In the genomic region with DNA sequence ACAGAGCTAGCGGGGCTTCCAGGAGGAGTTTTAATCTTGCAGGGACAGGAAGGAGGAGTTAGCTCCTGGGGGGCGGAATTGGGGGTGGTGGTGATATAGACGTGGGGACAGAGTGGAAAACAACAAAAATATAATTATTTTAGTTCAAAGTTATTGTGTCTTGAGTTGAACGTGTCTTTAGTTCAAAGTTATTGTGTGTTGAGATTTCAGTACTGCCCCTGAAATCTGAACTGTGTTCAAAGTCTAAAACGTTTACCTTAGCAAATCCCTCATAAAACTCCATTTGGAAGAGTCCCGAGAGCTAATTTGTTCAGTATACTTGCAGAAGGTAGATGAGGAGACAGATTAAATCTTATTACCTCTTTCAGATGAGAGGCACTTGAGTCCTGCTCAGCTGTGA, we compare ENCODE assay signal across 8 cellular contexts.
A peak's percentile ranks its signal among the peaks of the same experiment; 100 is the strongest.
DNase-seq lines count a peak whose midpoint lies in the region; ATAC-seq and TF ChIP-seq lines count a peak whose summit lies in the region.
"Not testable (repeated sequence)": the region's sequence is repeated elsewhere in the genome, so short reads cannot be mapped to it uniquely, and the experiment has no call there.

No MANE protein-coding gene starts in this region.

- not testable (repeated sequence) for H3K9me3 Mint-ChIP-seq in WTC11; activated naive CD8-positive, alpha-beta T cell treated with anti-CD3 and anti-CD28 coated beads, Interleukin-2, amount 50 U/mL, for 24 hours; stimulated activated memory B cell treated with anti-CD40 and anti-IgM and Interleukin-4, amounts not matched to agents 10 μg/mL and 1 μg/mL and 100 μg/mL, for 72 hours

- peak overlapping the region in 3 of 4 donors; percentile 85 to 88 (median 88) for H3K27ac ChIP-seq in gastroesophageal sphincter
- H3K27ac ChIP-seq in muscle layer of duodenum (ENCODE audit: low read length), result peak overlapping the region; percentile 7

- H3K4me1 Mint-ChIP-seq in WTC11, result peaks cover 43% of the 10 kb centered on the region
- peaks cover 19% of the 10 kb centered on the region for H3K4me1 Mint-ChIP-seq in activated naive CD8-positive, alpha-beta T cell treated with anti-CD3 and anti-CD28 coated beads, Interleukin-2, amount 50 U/mL, for 24 hours
- H3K4me1 Mint-ChIP-seq in stimulated activated memory B cell treated with anti-CD40 and anti-IgM and Interleukin-4, amounts not matched to agents 10 μg/mL and 1 μg/mL and 100 μg/mL, for 72 hours, result peaks cover 17% of the 10 kb centered on the region

- POLR2A ChIA-PET in WTC11 (lab: Charles Lee), result not testable (repeated sequence)

- H3K36me3 Mint-ChIP-seq in WTC11; activated naive CD8-positive, alpha-beta T cell treated with anti-CD3 and anti-CD28 coated beads, Interleukin-2, amount 50 U/mL, for 24 hours (ENCODE audit: low read depth); stimulated activated memory B cell treated with anti-CD40 and anti-IgM and Interleukin-4, amounts not matched to agents 10 μg/mL and 1 μg/mL and 100 μg/mL, for 72 hours: not testable (repeated sequence)

- not testable (repeated sequence) for TF ChIP-seq POLR2A in gastroesophageal sphincter (IDR thresholded peaks at IDR 0.05)

- not testable (repeated sequence) for TF ChIP-seq CTCF in BE2C (IDR thresholded peaks at IDR 0.05; ENCODE audit: low read depth, low read length); WTC11 (IDR thresholded peaks at IDR 0.05); gastroesophageal sphincter (IDR thresholded peaks at IDR 0.05)

- not testable (repeated sequence) for TF ChIP-seq EP300 in gastroesophageal sphincter (IDR thresholded peaks at IDR 0.05)

- not testable (repeated sequence) for ATAC-seq in WTC11; activated naive CD8-positive, alpha-beta T cell treated with anti-CD3 and anti-CD28 coated beads, Interleukin-2, amount 50 U/mL, for 24 hours; gastroesophageal sphincter; stimulated activated memory B cell treated with anti-CD40 and anti-IgM and Interleukin-4, amounts not matched to agents 10 μg/mL and 1 μg/mL and 100 μg/mL, for 72 hours

- not testable (repeated sequence) for H3K9me3 ChIP-seq in BE2C; HAP-1; gastroesophageal sphincter; muscle layer of duodenum (ENCODE audit: control insufficient read depth in 1 of 2, low read length in 2 of 2)

- not testable (repeated sequence) for H3K27me3 ChIP-seq in BE2C; HAP-1 (ENCODE audit: low read depth); gastroesophageal sphincter; muscle layer of duodenum (ENCODE audit: low read depth, low read length)

- peak overlapping the region; percentile 62 for H3K4me3 ChIP-seq in BE2C (ENCODE audit: low read depth, low read length)
- peak overlapping the region; percentile 44; the same call in 1 of the 2 replicates for H3K4me3 ChIP-seq in HAP-1
- H3K4me3 ChIP-seq in gastroesophageal sphincter, result peak overlapping the region; percentile 50 to 66
- H3K4me3 ChIP-seq in muscle layer of duodenum (ENCODE audit: low read depth in 1 of 2, low read length in 2 of 2), result peak overlapping the region in 1 of 2 donors; percentile 64

- not testable (repeated sequence) for H3K36me3 ChIP-seq in BE2C; HAP-1 (replicated peaks); gastroesophageal sphincter; muscle layer of duodenum (ENCODE audit: control insufficient read depth in 1 of 2, insufficient read depth in 2 of 2, low read length in 2 of 2)

- CTCF ChIA-PET in WTC11 (lab: Charles Lee), result interaction anchor here (0.6 to 1.6 kb wide), 4 partner anchors 34 to 648 kb away, joined by 4 to 13 read pairs (median 6); a partner anchor contains a TSS

- not testable (repeated sequence) for DNase-seq in BE2C; WTC11 (ENCODE audit: low spot score); activated naive CD8-positive, alpha-beta T cell treated with anti-CD3 and anti-CD28 coated beads, Interleukin-2, amount 50 U/mL, for 24 hours
- DNase-seq in HAP-1 (ENCODE audit: low spot score in 2 of 2) (peak in 1 of 2 experiments; percentile 44), NCI-H524 (lab: John Stamatoyannopoulos, UW) (peak; percentile 66 to 92)

- in situ Hi-C loops in HAP-1 (cut with MboI; ENCODE audit: low sequenced_read_pairs), result not testable (repeated sequence)

- H3K4me1 ChIP-seq in BE2C (peaks cover 13% of the 10 kb centered on the region), gastroesophageal sphincter (peaks cover 0 to 16% (median 0%) of the 10 kb centered on the region in 3 donors)
- H3K4me1 ChIP-seq in HAP-1; muscle layer of duodenum (ENCODE audit: control insufficient read depth in 1 of 2, insufficient read depth in 2 of 2, low read length in 2 of 2): not testable (repeated sequence)

- WGBS in gastroesophageal sphincter (ENCODE audit: low coverage in 1 of 2), 2 donors, result 20 to 24% methylated on average over 3 to 5 of the region's 6 CpGs

- not testable (repeated sequence) for H3K27me3 Mint-ChIP-seq in WTC11 (ENCODE audit: low read depth); activated naive CD8-positive, alpha-beta T cell treated with anti-CD3 and anti-CD28 coated beads, Interleukin-2, amount 50 U/mL, for 24 hours; stimulated activated memory B cell treated with anti-CD40 and anti-IgM and Interleukin-4, amounts not matched to agents 10 μg/mL and 1 μg/mL and 100 μg/mL, for 72 hours

- H3K27ac Mint-ChIP-seq in WTC11, result peak overlapping the region; percentile 77; the same call in 1 of the 2 replicates
- H3K27ac Mint-ChIP-seq in activated naive CD8-positive, alpha-beta T cell treated with anti-CD3 and anti-CD28 coated beads, Interleukin-2, amount 50 U/mL, for 24 hours; stimulated activated memory B cell treated with anti-CD40 and anti-IgM and Interleukin-4, amounts not matched to agents 10 μg/mL and 1 μg/mL and 100 μg/mL, for 72 hours: not testable (repeated sequence)

- H3K4me3 Mint-ChIP-seq in WTC11, result peak overlapping the region; percentile 82
- peak overlapping the region; percentile 48 for H3K4me3 Mint-ChIP-seq in activated naive CD8-positive, alpha-beta T cell treated with anti-CD3 and anti-CD28 coated beads, Interleukin-2, amount 50 U/mL, for 24 hours
- peak overlapping the region; percentile 91 for H3K4me3 Mint-ChIP-seq in stimulated activated memory B cell treated with anti-CD40 and anti-IgM and Interleukin-4, amounts not matched to agents 10 μg/mL and 1 μg/mL and 100 μg/mL, for 72 hours
